In genomic region chr2:239411117-239411516, GRCh38 we compare ENCODE assay signal across 24 cellular contexts.
"Had no signal": no experiment of that assay in that cellular context is flagged by ENCODE, and none has a peak within 500 bp of the region (broad histone marks: within the 10 kb centered on the region; RNA-seq: fewer than 3 reads in every experiment).

No MANE protein-coding gene starts in this region.

- H3K4me1 Mint-ChIP-seq: memory B cell, nephron had no signal

- H3K36me3 Mint-ChIP-seq: mesothelial cell of epicardium, type B pancreatic cell had no signal

- H3K4me3 ChIP-seq: coronary artery, esophagus muscularis mucosa, gastroesophageal sphincter, left ventricle myocardium inferior, lower lobe of right lung, right atrium auricular region, sigmoid colon, skin epidermis, suprapubic skin, thyroid gland had no signal

- H3K36me3 ChIP-seq: esophagus muscularis mucosa, gastroesophageal sphincter, left ventricle myocardium inferior, lower lobe of right lung, right atrium auricular region, sigmoid colon, suprapubic skin, thyroid gland had no signal

- H3K27me3 Mint-ChIP-seq: type B pancreatic cell had no signal

- H3K4me1 ChIP-seq: esophagus muscularis mucosa, gastroesophageal sphincter, left ventricle myocardium inferior, lower lobe of right lung, right atrium auricular region, sigmoid colon, suprapubic skin, thyroid gland had no signal

- H3K27ac Mint-ChIP-seq: memory B cell, mesothelial cell of epicardium, nephron, type B pancreatic cell had no signal

- H3K27me3 ChIP-seq: esophagus muscularis mucosa, gastroesophageal sphincter, right atrium auricular region, sigmoid colon, suprapubic skin, thyroid gland had no signal

- H3K9me3 Mint-ChIP-seq: type B pancreatic cell had no signal

- H3K4me3 Mint-ChIP-seq: memory B cell, mesothelial cell of epicardium, nephron, type B pancreatic cell had no signal

- DNase-seq: effector memory CD4-positive, alpha-beta T cell; glutamatergic neuron; kidney; left cardiac atrium; left ventricle myocardium inferior; lower lobe of right lung; occipital lobe; sigmoid colon; stimulated activated CD4-positive, alpha-beta T cell treated with anti-CD3 and anti-CD28 coated beads, Interleukin-2, amount 100 ng/mL, for 24 hours; stimulated activated naive CD4-positive, alpha-beta T cell treated with Interleukin-2 at 50 U/mL for 16 hours; thyroid gland had no signal

- FAIRE-seq: endometrium, kidney, urothelium cell line had no signal

- H3K27ac ChIP-seq: coronary artery, epithelial cell of prostate, esophagus muscularis mucosa, gastroesophageal sphincter, left ventricle myocardium inferior, lower lobe of right lung, right atrium auricular region, sigmoid colon, skin epidermis, suprapubic skin, thyroid gland had no signal

- ATAC-seq: gastroesophageal sphincter, left cardiac atrium, lower lobe of right lung had no signal

- H3K9me3 ChIP-seq: sigmoid colon, suprapubic skin, thyroid gland had no signal
